ENCODE assay signal across 8 cellular contexts in the genomic region with DNA sequence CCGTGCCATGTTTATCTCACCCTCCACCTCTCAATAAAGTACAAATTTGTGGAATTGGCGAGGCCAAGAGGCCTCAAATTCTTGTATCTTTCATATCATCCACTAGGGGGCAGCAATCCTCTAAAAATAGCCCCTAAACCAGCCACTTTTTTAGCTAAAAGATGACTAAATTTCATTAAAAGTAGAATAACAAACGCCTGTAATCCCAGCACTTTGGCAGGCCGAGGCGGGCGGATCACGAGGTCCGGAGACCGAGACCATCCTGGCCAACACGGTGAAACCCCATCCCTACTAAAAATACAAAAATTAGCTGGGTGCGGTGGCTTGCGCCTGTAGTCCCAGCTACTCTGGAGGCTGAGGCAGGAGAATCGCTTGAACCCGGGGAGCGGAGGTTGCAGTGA. TPM values are rescaled to one million over a fixed set of nuclear protein-coding genes. Genes with fewer than 3 reads are reported as not detected.
DNase-seq lines count a peak whose midpoint lies in the region; FAIRE-seq and TF ChIP-seq lines count a peak whose summit lies in the region.
"Not testable (repeated sequence)": the region's sequence is repeated elsewhere in the genome, so short reads cannot be mapped to it uniquely, and the experiment has no call there.

No MANE protein-coding gene starts in this region.

- not testable (repeated sequence) for H3K4me2 ChIP-seq in keratinocyte (ENCODE audit: control insufficient read depth, extremely low read depth, insufficient read depth, low read depth, low read length)

- dilution Hi-C loops in keratinocyte (cut with MboI; ENCODE audit: extremely low pct_ligation_motif_present, low sequenced_read_pairs) = not testable (repeated sequence)

- H3K79me2 ChIP-seq in keratinocyte (ENCODE audit: control insufficient read depth, insufficient read depth, low read length) = not testable (repeated sequence)

- peak; percentile 43 for TF ChIP-seq CTCF in GM12865 (IDR thresholded peaks at IDR 0.05; ENCODE audit: insufficient read depth, low read depth, low read length, missing control alignments)
- peak; percentile 24 to 54 (median 39) for TF ChIP-seq CTCF in keratinocyte (optimal IDR thresholded peaks at IDR 0.05 in 1 of 3, IDR thresholded peaks at IDR 0.05 in 1 of 3, conservative IDR thresholded peaks at IDR 0.05 in 1 of 3; ENCODE audit: extremely low read depth in 1 of 3, insufficient read depth in 2 of 3, low read length in 3 of 3)

- DNase-seq in ACHN (peak; percentile 46), GM12865 (ENCODE audit: low read depth) (peak; percentile 55), NAMALWA (ENCODE audit: low spot score) (peak; percentile 70), RCC 7860 (ENCODE audit: low spot score) (peak; percentile 17), activated T-cell treated with anti-CD3 and anti-CD28 coated beads for 4 hours (peak; percentile 8), keratinocyte (ENCODE audit: low read depth, low spot score) (peak; percentile 2), retina (peak; percentile 68)
- peak in 1 of 3 donors; percentile 14 for DNase-seq in effector memory CD4-positive, alpha-beta T cell

- peaks cover 20% of the 10 kb centered on the region for H3K4me1 ChIP-seq in effector memory CD4-positive, alpha-beta T cell (ENCODE audit: control insufficient read depth, insufficient read depth, low read length, poor library complexity, severe bottlenecking)
- not testable (repeated sequence) for H3K4me1 ChIP-seq in keratinocyte (ENCODE audit: control insufficient read depth, extremely low read depth, insufficient read depth, low read length)

- not testable (repeated sequence) for H3K9me3 ChIP-seq in effector memory CD4-positive, alpha-beta T cell (ENCODE audit: control insufficient read depth, low read length); keratinocyte (ENCODE audit: control insufficient read depth, low read depth, low read length)

- not testable (repeated sequence) for H3K4me3 ChIP-seq in GM12865 (ENCODE audit: low read depth, low read length); effector memory CD4-positive, alpha-beta T cell (ENCODE audit: insufficient read depth, low read depth, low read length, poor library complexity, severe bottlenecking); keratinocyte (ENCODE audit: control insufficient read depth in 2 of 3, extremely low read depth in 1 of 3, insufficient read depth in 2 of 3, low read depth in 1 of 3, low read length in 3 of 3)

- H3K27ac ChIP-seq in effector memory CD4-positive, alpha-beta T cell (ENCODE audit: insufficient read depth, low read length, poor library complexity, severe bottlenecking) = peak overlapping the region; percentile 15
- H3K27ac ChIP-seq in keratinocyte (ENCODE audit: control insufficient read depth, insufficient read depth, low read length) = not testable (repeated sequence)

- H3K36me3 ChIP-seq in effector memory CD4-positive, alpha-beta T cell (ENCODE audit: control insufficient read depth, insufficient read depth, low read length); keratinocyte (ENCODE audit: control insufficient read depth in 2 of 2, extremely low read depth in 1 of 2, insufficient read depth in 2 of 2, low read length in 2 of 2): not testable (repeated sequence)

- not testable (repeated sequence) for H3K27me3 ChIP-seq in effector memory CD4-positive, alpha-beta T cell (replicated peaks; ENCODE audit: control insufficient read depth, insufficient read depth, low read length, poor library complexity, severe bottlenecking); keratinocyte (ENCODE audit: control insufficient read depth, extremely low read depth, insufficient read depth, low read length)

- not testable (repeated sequence) for H3K9ac ChIP-seq in keratinocyte (ENCODE audit: control insufficient read depth, extremely low read depth, insufficient read depth, low read length)

- FAIRE-seq in RCC 7860 (lab: Jason Lieb, UNC) = not testable (repeated sequence)
- peak; percentile 61 for FAIRE-seq in keratinocyte (lab: Jason Lieb, UNC)

- not testable (repeated sequence) for H2AFZ ChIP-seq in keratinocyte (ENCODE audit: control insufficient read depth, low read length)

- H4K20me1 ChIP-seq in keratinocyte (ENCODE audit: control insufficient read depth, extremely low read depth, insufficient read depth, low read length) = not testable (repeated sequence)

- in situ Hi-C loops in ACHN (cut with HindIII; ENCODE audit: low pct_ligation_motif_present, low pct_unique_long_range_greater_than_20kb, low sequenced_read_pairs) = not testable (repeated sequence)

- H3K9me1 ChIP-seq in keratinocyte (ENCODE audit: control insufficient read depth, extremely low read depth, insufficient read depth, low read length) = not testable (repeated sequence)

RNA-seq across cellular contexts. Expression of gene THBS4, which starts 56.6 kb away (rescaled TPM):
- 0.27 to 0.47 TPM (median 0.46 TPM) in 3 replicates for polyA plus RNA-seq in keratinocyte
- 0.32 TPM for polyA plus RNA-seq in keratinocyte (2011; ENCODE audit: low read depth)
- 0.26 and 0.50 TPM in 2 replicates for polyA plus RNA-seq in keratinocyte (2011; cell fraction: cytosol; rRNA removed)
- polyA plus RNA-seq in keratinocyte (2011; cell fraction: nucleus; rRNA removed) = 0.57 and 1.4 TPM in 2 replicates
- polyA plus RNA-seq in keratinocyte (2012; ENCODE audit: low replicate concordance) = 0.13 and 0.31 TPM in 2 replicates
- polyA minus RNA-seq in keratinocyte = 0.66 to 0.92 TPM in 2 of 3 replicates, not detected in the other
- not detected for polyA minus RNA-seq in keratinocyte (2011; cell fraction: cytosol; rRNA and poly(A)+ RNA removed)
- 0.85 TPM in 1 of 2 replicates, not detected in the other for polyA minus RNA-seq in keratinocyte (2011; cell fraction: nucleus; rRNA and poly(A)+ RNA removed)
